32 cellular contexts compared by ENCODE assay signal in genomic region chr1:56983484-56983883, GRCh38. TPM values are rescaled to one million over a fixed set of nuclear protein-coding genes. Genes with fewer than 3 reads are reported as not detected.
"Had no signal": no experiment of that assay in that cellular context is flagged by ENCODE, and none has a peak within 500 bp of the region (broad histone marks: within the 10 kb centered on the region; RNA-seq: fewer than 3 reads in every experiment).

No MANE protein-coding gene starts in this region.

- FAIRE-seq: endometrium, islet of Langerhans, keratinocyte had no signal

- H3K27ac Mint-ChIP-seq: dendritic cell treated with granulocyte-macrophage colony-stimulating factor and Interleukin-4, amounts not matched to agents 40 ng/mL and 50 ng/mL, for 4 days; effector memory CD8-positive, alpha-beta T cell; endodermal cell; naive thymus-derived CD4-positive, alpha-beta T cell had no signal

- H3K36me3 ChIP-seq: colonic mucosa, esophagus squamous epithelium, gastrocnemius medialis, heart right ventricle, left lung, lower lobe of right lung had no signal

- H3K27me3 Mint-ChIP-seq: dendritic cell treated with granulocyte-macrophage colony-stimulating factor and Interleukin-4, amounts not matched to agents 40 ng/mL and 50 ng/mL, for 4 days had no signal

- H3K4me3 ChIP-seq: colonic mucosa, esophagus squamous epithelium, gastrocnemius medialis, heart right ventricle, left lung, lower lobe of right lung had no signal

- H3K9me3 Mint-ChIP-seq: dendritic cell treated with granulocyte-macrophage colony-stimulating factor and Interleukin-4, amounts not matched to agents 40 ng/mL and 50 ng/mL, for 4 days; effector memory CD8-positive, alpha-beta T cell; endodermal cell had no signal

- H3K9me3 ChIP-seq: colonic mucosa, esophagus squamous epithelium, gastrocnemius medialis, heart right ventricle, left lung, lower lobe of right lung had no signal

- H3K4me1 Mint-ChIP-seq: naive thymus-derived CD4-positive, alpha-beta T cell had no signal

- DNase-seq: colonic mucosa; cortex of kidney; effector CD8-positive, alpha-beta T cell; effector memory CD8-positive, alpha-beta T cell; endodermal cell; esophagus squamous epithelium; foreskin fibroblast; foreskin melanocyte; gastrocnemius medialis; glutamatergic neuron; head of caudate nucleus; heart right ventricle; hippocampal formation; left cardiac atrium; left lung; left ventricle myocardium superior; lower lobe of right lung; mesenchymal stem cell; midbrain; naive thymus-derived CD4-positive, alpha-beta T cell had no signal

- ATAC-seq: effector memory CD8-positive, alpha-beta T cell; esophagus mucosa; gastrocnemius medialis; heart right ventricle; left cardiac atrium; left lung; left ventricle myocardium superior; lower lobe of right lung; naive thymus-derived CD4-positive, alpha-beta T cell had no signal

- H3K36me3 Mint-ChIP-seq: naive thymus-derived CD4-positive, alpha-beta T cell had no signal

- H3K4me3 Mint-ChIP-seq: dendritic cell treated with granulocyte-macrophage colony-stimulating factor and Interleukin-4, amounts not matched to agents 40 ng/mL and 50 ng/mL, for 4 days; effector memory CD8-positive, alpha-beta T cell; endodermal cell; naive thymus-derived CD4-positive, alpha-beta T cell had no signal

- H3K27me3 ChIP-seq: colonic mucosa, gastrocnemius medialis, heart right ventricle had no signal

- H3K4me1 ChIP-seq: colonic mucosa, esophagus squamous epithelium, gastrocnemius medialis, left lung, lower lobe of right lung had no signal

RNA-seq across cellular contexts. Expression of gene C8B, which starts 17.7 kb away (rescaled TPM):
- total RNA-seq: colonic mucosa; dermis microvascular lymphatic vessel endothelial cell; endodermal cell; esophagus mucosa; glomerular endothelial cell; heart right ventricle; kidney epithelial cell; left cardiac atrium; left ventricle myocardium superior; lower leg skin; lung microvascular endothelial cell; mesenteric fat pad; mononuclear cell; naive thymus-derived CD4-positive, alpha-beta T cell had no signal
